8 cellular contexts compared by ENCODE assay signal in the genomic region with DNA sequence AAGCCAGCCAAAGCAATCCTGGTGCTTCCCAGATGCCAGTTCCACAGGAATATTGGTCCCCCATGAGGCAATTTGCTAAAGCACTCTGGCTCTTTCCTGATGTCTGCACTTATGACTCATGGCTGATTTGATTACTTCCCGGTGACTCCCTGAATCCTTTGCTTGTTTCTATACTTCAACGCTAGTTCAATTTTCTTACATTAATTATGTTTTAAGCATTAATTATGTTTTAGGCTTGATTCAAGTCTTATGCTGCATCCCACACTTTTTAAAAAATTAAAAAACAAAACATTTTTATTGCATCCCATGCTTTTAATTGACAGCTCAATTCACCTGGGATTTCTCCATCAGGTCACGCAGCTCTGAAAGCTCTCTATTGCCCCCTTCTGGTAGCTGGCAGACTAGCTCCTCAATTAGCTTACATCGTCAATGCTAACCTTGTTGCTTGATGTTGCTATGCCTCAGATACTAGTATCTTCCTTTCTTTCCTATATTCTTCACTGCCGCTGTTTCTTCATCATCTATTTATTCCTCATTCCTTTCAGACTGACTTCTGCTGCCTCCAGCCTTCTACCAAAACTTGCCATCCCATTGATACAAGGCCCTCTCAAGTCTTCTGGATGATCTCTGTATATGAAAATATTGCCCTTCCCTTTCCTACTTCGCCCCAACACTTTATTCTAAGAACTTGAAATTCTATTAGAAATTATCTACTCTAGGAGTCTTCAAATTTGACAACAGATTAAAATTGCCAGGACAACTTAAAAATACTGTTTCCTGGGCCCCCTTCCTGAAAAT. TPM values are rescaled to one million over a fixed set of nuclear protein-coding genes. Genes with fewer than 3 reads are reported as not detected.
A peak's percentile ranks its signal among the peaks of the same experiment; 100 is the strongest.
DNase-seq lines count a peak whose midpoint lies in the region; ATAC-seq and TF ChIP-seq lines count a peak whose summit lies in the region.

No MANE protein-coding gene starts in this region.

- no peak overlapping the region for H3K9ac ChIP-seq in endodermal cell (ENCODE audit: extremely low read depth, low read length, poor library complexity, severe bottlenecking)

- peaks cover 9% of the 10 kb centered on the region for H3K27me3 Mint-ChIP-seq in activated CD8-positive, alpha-beta T cell treated with anti-CD3 and anti-CD28 coated beads for 36 hours
- peaks cover 2% of the 10 kb centered on the region for H3K27me3 Mint-ChIP-seq in endodermal cell (ENCODE audit: insufficient read depth)

- no peaks in the 10 kb centered on the region for H3K36me3 Mint-ChIP-seq in activated CD8-positive, alpha-beta T cell treated with anti-CD3 and anti-CD28 coated beads for 36 hours (ENCODE audit: low read depth)
- no peaks in the 10 kb centered on the region for H3K36me3 Mint-ChIP-seq in endodermal cell (ENCODE audit: low read depth)

- 42 to 49% methylated on average over 4 to 6 of the region's 6 CpGs for WGBS in endodermal cell (ENCODE audit: insufficient coverage in 1 of 2, insufficient read length in 1 of 2), 2 experiments

- H3K9me3 ChIP-seq in AG04450 (ENCODE audit: control insufficient read depth, insufficient read depth, low read length) (no peaks in the 10 kb centered on the region), endodermal cell (ENCODE audit: control insufficient read depth, low read length) (no peaks in the 10 kb centered on the region), mucosa of descending colon (no peaks in the 10 kb centered on the region)

- intact Hi-C loops in activated CD8-positive, alpha-beta T cell treated with anti-CD3 and anti-CD28 coated beads for 36 hours (cut with micrococcal nuclease): loop anchor here (1.0 kb wide), 1 partner anchor 33 kb away; no protein-coding TSS in a partner anchor
- intact Hi-C loops in mucosa of descending colon (cut with DNase I, micrococcal nuclease): loop anchor here (1.0 to 2.0 kb wide), 2 partner anchors 33 kb away; a partner anchor contains a TSS

- no peak overlapping the region for H3K27ac Mint-ChIP-seq in activated CD8-positive, alpha-beta T cell treated with anti-CD3 and anti-CD28 coated beads for 36 hours
- H3K27ac Mint-ChIP-seq in endodermal cell: no peak overlapping the region

- no peaks in the 10 kb centered on the region for H3K4me1 Mint-ChIP-seq in activated CD8-positive, alpha-beta T cell treated with anti-CD3 and anti-CD28 coated beads for 36 hours (ENCODE audit: low read depth)
- peaks cover 4% of the 10 kb centered on the region for H3K4me1 Mint-ChIP-seq in endodermal cell

- CTCF ChIA-PET in AG04450 (lab: Charles Lee): interaction anchor here (0.5 to 6.3 kb wide), 47 partner anchors 10 to 1206 kb away, joined by 3 to 122 read pairs (median 4); a partner anchor contains a TSS
- CTCF ChIA-PET in activated CD8-positive, alpha-beta T cell treated with anti-CD3 and anti-CD28 coated beads for 36 hours (lab: Charles Lee): interaction anchor here (0.9 to 12.4 kb wide), 32 partner anchors 8 to 286 kb away, joined by 3 to 194 read pairs (median 4); a partner anchor contains a TSS

- H3K36me3 ChIP-seq in endodermal cell (ENCODE audit: control insufficient read depth, insufficient read depth, low read length) (no peaks in the 10 kb centered on the region), mucosa of descending colon (ENCODE audit: low read depth) (no peaks in the 10 kb centered on the region)

- ATAC-seq in GM18511 (IDR thresholded peaks at IDR 0.05; ENCODE audit: unreplicated experiment): peak; percentile 65
- peak; percentile 81 for ATAC-seq in HG03378 (IDR thresholded peaks at IDR 0.05; ENCODE audit: unreplicated experiment)
- peak; percentile 45 for ATAC-seq in activated CD8-positive, alpha-beta T cell treated with anti-CD3 and anti-CD28 coated beads for 36 hours
- ATAC-seq in mucosa of descending colon: peak; percentile 97

- H3K27me3 ChIP-seq in AG04450 (ENCODE audit: control insufficient read depth, insufficient read depth, low read length) (peaks cover 2% of the 10 kb centered on the region), endodermal cell (ENCODE audit: control insufficient read depth, insufficient read depth, low read length, poor library complexity, severe bottlenecking) (no peaks in the 10 kb centered on the region)

- H3K9me3 Mint-ChIP-seq in activated CD8-positive, alpha-beta T cell treated with anti-CD3 and anti-CD28 coated beads for 36 hours: no peaks in the 10 kb centered on the region
- H3K9me3 Mint-ChIP-seq in endodermal cell: no peaks in the 10 kb centered on the region

- no peak overlapping the region for H3K27ac ChIP-seq in AG04450 (ENCODE audit: low read depth, low read length)
- no peak overlapping the region for H3K27ac ChIP-seq in endodermal cell (ENCODE audit: low read depth, low read length)

- no peak overlapping the region for H3K4me3 Mint-ChIP-seq in activated CD8-positive, alpha-beta T cell treated with anti-CD3 and anti-CD28 coated beads for 36 hours
- H3K4me3 Mint-ChIP-seq in endodermal cell: no peak overlapping the region

- H3K4me3 ChIP-seq in AG04450 (ENCODE audit: low read depth, low read length) (no peak overlapping the region), endodermal cell (ENCODE audit: low read length) (no peak overlapping the region), mucosa of descending colon (no peak overlapping the region)

- TF ChIP-seq CTCF in AG04450 (IDR thresholded peaks at IDR 0.05; ENCODE audit: low read depth, low read length): peak; percentile 99
- TF ChIP-seq CTCF in activated CD8-positive, alpha-beta T cell treated with anti-CD3 and anti-CD28 coated beads for 36 hours (IDR thresholded peaks at IDR 0.05): peak; percentile 96
- TF ChIP-seq CTCF in endodermal cell (conservative IDR thresholded peaks at IDR 0.05): peak; percentile 97
- peak; percentile 82 for TF ChIP-seq CTCF in mucosa of descending colon (IDR thresholded peaks at IDR 0.05)

- peaks cover 4% of the 10 kb centered on the region for H3K4me1 ChIP-seq in endodermal cell (ENCODE audit: control insufficient read depth, insufficient read depth, low read length)
- no peaks in the 10 kb centered on the region for H3K4me1 ChIP-seq in mucosa of descending colon (ENCODE audit: low read depth)

- DNase-seq in AG04450 (ENCODE audit: low read depth, low spot score) (peak; percentile 47), NCI-H524 (lab: John Stamatoyannopoulos, UW) (peak; percentile 86 to 93), endodermal cell (peak; percentile 89), mucosa of descending colon (peak in 2 of 3 donors; percentile 30 to 87)
- peak; percentile 76 for DNase-seq in activated CD8-positive, alpha-beta T cell treated with anti-CD3 and anti-CD28 coated beads for 36 hours
- peak; percentile 8 to 35 for DNase-seq in stimulated activated CD8-positive, alpha-beta memory T cell treated with anti-CD3 and anti-CD28 coated beads, Interleukin-7, amount 100 ng/mL, for 48 hours (ENCODE audit: extremely low read depth in 1 of 2, low read depth in 1 of 2)

- POLR2A ChIA-PET in AG04450 (lab: Yijun Ruan, JAX): no interaction called here
- POLR2A ChIA-PET in activated CD8-positive, alpha-beta T cell treated with anti-CD3 and anti-CD28 coated beads for 36 hours (lab: Charles Lee): interaction anchor here (1.5 kb wide), 1 partner anchor 15 kb away, joined by 4 read pairs; no protein-coding TSS in a partner anchor

RNA-seq across cellular contexts. Expression of a gene that starts 32.0 kb away (rescaled TPM):
- not detected in 2 replicates for polyA plus RNA-seq in AG04450 (2011; rRNA removed)
- polyA minus RNA-seq in AG04450 (2011; rRNA and poly(A)+ RNA removed): not detected in 2 replicates
- total RNA-seq in activated CD8-positive, alpha-beta T cell treated with anti-CD3 and anti-CD28 coated beads for 36 hours: under 1 TPM in 1 of 2 experiments, not detected in 1; 0.31 TPM
- total RNA-seq in endodermal cell: under 1 TPM in 1 of 2 donors, not detected in 1; 0.58 TPM
- 0.25 TPM for polyA plus RNA-seq in endodermal cell (2013, experiment 1 of 2)
- polyA plus RNA-seq in endodermal cell (2013, experiment 2 of 2): not detected
- total RNA-seq in mucosa of descending colon: under 1 TPM in 1 of 3 donors, not detected in 2; 0.60 TPM

RNA-seq across cellular contexts. Expression of a gene that starts 45.9 kb away (rescaled TPM):
- 1.0 and 1.8 TPM in 2 replicates for polyA plus RNA-seq in AG04450 (2011; rRNA removed)
- polyA minus RNA-seq in AG04450 (2011; rRNA and poly(A)+ RNA removed): 7.1 and 9.3 TPM in 2 replicates
- total RNA-seq in activated CD8-positive, alpha-beta T cell treated with anti-CD3 and anti-CD28 coated beads for 36 hours: 10 to 100 TPM; 21.6 to 22.5 TPM
- total RNA-seq in endodermal cell (10 to 100 TPM; 21.6 to 29.0 TPM), mucosa of descending colon (1 to 10 TPM; 5.0 to 10.0 (median 9.3) TPM)
- 8.2 TPM for polyA plus RNA-seq in endodermal cell (2013, experiment 1 of 2)
- polyA plus RNA-seq in endodermal cell (2013, experiment 2 of 2): 9.9 TPM

Comparison
In these comparisons a context has a peak if more than half of its experiments do, and no peak if none do; other contexts are left out.
1. DNase-seq: peak in every context shown above with its lines; median percentile 90 in NCI-H524; 89 in endodermal cell; 76 in activated CD8-positive, alpha-beta T cell treated with anti-CD3 and anti-CD28 coated beads for 36 hours; 58 in mucosa of descending colon; 47 in AG04450; 22 in stimulated activated CD8-positive, alpha-beta memory T cell treated with anti-CD3 and anti-CD28 coated beads, Interleukin-7, amount 100 ng/mL, for 48 hours.
2. ATAC-seq: peak in every context shown above with its lines; median percentile 97 in mucosa of descending colon; 81 in HG03378; 65 in GM18511; 45 in activated CD8-positive, alpha-beta T cell treated with anti-CD3 and anti-CD28 coated beads for 36 hours.